Comparison of ENCODE assay signal across 19 cellular contexts in genomic region chr4:26896636-26897035, GRCh38. TPM values are rescaled to one million over a fixed set of nuclear protein-coding genes. Genes with fewer than 3 reads are reported as not detected.
A peak's percentile ranks its signal among the peaks of the same experiment; 100 is the strongest.
DNase-seq lines count a peak whose midpoint lies in the region; ATAC-seq and TF ChIP-seq lines count a peak whose summit lies in the region.
"Had no signal": no experiment of that assay in that cellular context is flagged by ENCODE, and none has a peak within 500 bp of the region (broad histone marks: within the 10 kb centered on the region; RNA-seq: fewer than 3 reads in every experiment).

No MANE protein-coding gene starts in this region.

- no peak for ATAC-seq in left lobe of liver
- ATAC-seq in GM18498 (IDR thresholded peaks at IDR 0.05; ENCODE audit: unreplicated experiment) = no peak
- ATAC-seq: GM23338 had no signal

- no peaks in the 10 kb centered on the region for H3K27me3 Mint-ChIP-seq in activated naive CD8-positive, alpha-beta T cell
- no peaks in the 10 kb centered on the region for H3K27me3 Mint-ChIP-seq in activated naive CD8-positive, alpha-beta T cell treated with anti-CD3 and anti-CD28 coated beads for 36 hours
- H3K27me3 Mint-ChIP-seq: dendritic cell treated with granulocyte-macrophage colony-stimulating factor and Interleukin-4, amounts not matched to agents 40 ng/mL and 50 ng/mL, for 4 days had no signal

- DNase-seq in activated naive CD8-positive, alpha-beta T cell treated with anti-CD3 and anti-CD28 coated beads for 36 hours = no peak
- peak; percentile 9 for DNase-seq in astrocyte of the spinal cord (ENCODE audit: low read depth, low spot score)
- DNase-seq in fibroblast of the aortic adventitia (ENCODE audit: low read depth) = peak; percentile 32
- DNase-seq in left lobe of liver (ENCODE audit: low spot score) = no peak
- no peak for DNase-seq in NCI-H446 (lab: John Stamatoyannopoulos, UW)
- DNase-seq in posterior vena cava (ENCODE audit: low spot score) = no peak
- DNase-seq: activated CD4-positive, alpha-beta T cell treated with anti-CD3 and anti-CD28 coated beads for 48 hours; activated naive CD4-positive, alpha-beta T cell; hypothalamus; NCI-H187; NCI-H446 treated with DMSO at 0.1 percent for 48 hours; stimulated activated CD4-positive, alpha-beta T cell treated with anti-CD3 and anti-CD28 coated beads, Interleukin-12 subunit alpha, Interleukin-12 subunit beta, amount 100 ng/mL, for 4 hours; testis had no signal

- peaks cover 10% of the 10 kb centered on the region for H3K36me3 Mint-ChIP-seq in activated naive CD8-positive, alpha-beta T cell
- peaks cover 36% of the 10 kb centered on the region for H3K36me3 Mint-ChIP-seq in activated naive CD8-positive, alpha-beta T cell treated with anti-CD3 and anti-CD28 coated beads for 36 hours

- H3K4me3 ChIP-seq in astrocyte of the spinal cord (ENCODE audit: low read depth, low read length) (no peak overlapping the region), fibroblast of the aortic adventitia (ENCODE audit: low read depth, low read length) (no peak overlapping the region)
- H3K4me3 ChIP-seq: ascending aorta, GM23338, testis had no signal

- H3K4me1 Mint-ChIP-seq in activated naive CD8-positive, alpha-beta T cell (ENCODE audit: low read depth) = peaks cover 74% of the 10 kb centered on the region
- peaks cover 57% of the 10 kb centered on the region for H3K4me1 Mint-ChIP-seq in activated naive CD8-positive, alpha-beta T cell treated with anti-CD3 and anti-CD28 coated beads for 36 hours

- H3K4me3 Mint-ChIP-seq in activated naive CD8-positive, alpha-beta T cell = no peak overlapping the region
- H3K4me3 Mint-ChIP-seq in activated naive CD8-positive, alpha-beta T cell treated with anti-CD3 and anti-CD28 coated beads for 36 hours = no peak overlapping the region
- H3K4me3 Mint-ChIP-seq: CD14-positive monocyte; dendritic cell treated with granulocyte-macrophage colony-stimulating factor and Interleukin-4, amounts not matched to agents 40 ng/mL and 50 ng/mL, for 4 days; GM23338 had no signal

- no peaks in the 10 kb centered on the region for H3K9me3 Mint-ChIP-seq in activated naive CD8-positive, alpha-beta T cell (ENCODE audit: low read depth)
- peaks cover 5% of the 10 kb centered on the region for H3K9me3 Mint-ChIP-seq in activated naive CD8-positive, alpha-beta T cell treated with anti-CD3 and anti-CD28 coated beads for 36 hours
- H3K9me3 Mint-ChIP-seq: dendritic cell treated with granulocyte-macrophage colony-stimulating factor and Interleukin-4, amounts not matched to agents 40 ng/mL and 50 ng/mL, for 4 days had no signal

- intact Hi-C loops in posterior vena cava (cut with DNase I) = no loop called here

- TF ChIP-seq CTCF in astrocyte of the spinal cord (IDR thresholded peaks at IDR 0.05; ENCODE audit: low read depth, low read length) (no peak), fibroblast of the aortic adventitia (IDR thresholded peaks at IDR 0.05; ENCODE audit: insufficient read depth, low read length) (no peak)

- H3K27ac Mint-ChIP-seq in activated naive CD8-positive, alpha-beta T cell = peak overlapping the region; percentile 46
- no peak overlapping the region for H3K27ac Mint-ChIP-seq in activated naive CD8-positive, alpha-beta T cell treated with anti-CD3 and anti-CD28 coated beads for 36 hours
- H3K27ac Mint-ChIP-seq: dendritic cell treated with granulocyte-macrophage colony-stimulating factor and Interleukin-4, amounts not matched to agents 40 ng/mL and 50 ng/mL, for 4 days; GM23338 had no signal

- in situ Hi-C loops in astrocyte of the spinal cord (cut with HindIII; ENCODE audit: low sequenced_read_pairs) = no loop called here

RNA-seq across cellular contexts. Expression of gene STIM2, which starts 36.0 kb away (rescaled TPM):
- 10 to 100 TPM; 41.8 to 45.1 TPM for total RNA-seq in activated naive CD8-positive, alpha-beta T cell treated with anti-CD3 and anti-CD28 coated beads for 36 hours
- total RNA-seq in fibroblast of the aortic adventitia (ENCODE audit: low replicate concordance) (19.8 and 31.2 TPM in 2 replicates), left lobe of liver (12.8 TPM), posterior vena cava (10 to 100 TPM; 17.0 to 17.4 TPM)

Comparison
In these comparisons a context has a peak if more than half of its experiments do, and no peak if none do; other contexts are left out.
1. DNase-seq: peak in astrocyte of the spinal cord (single experiment) and fibroblast of the aortic adventitia (single experiment); none in activated naive CD8-positive, alpha-beta T cell treated with anti-CD3 and anti-CD28 coated beads for 36 hours (single experiment), left lobe of liver (single experiment), NCI-H446 (0 of 2) and posterior vena cava (single experiment).